10 cellular contexts compared by ENCODE assay signal in genomic region chr3:183100376-183100775, GRCh38. TPM values are rescaled to one million over a fixed set of nuclear protein-coding genes. Genes with fewer than 3 reads are reported as not detected.
A peak's percentile ranks its signal among the peaks of the same experiment; 100 is the strongest.
DNase-seq lines count a peak whose midpoint lies in the region; ATAC-seq, FAIRE-seq and TF ChIP-seq lines count a peak whose summit lies in the region.
"Had no signal": no experiment of that assay in that cellular context is flagged by ENCODE, and none has a peak within 500 bp of the region (broad histone marks: within the 10 kb centered on the region; RNA-seq: fewer than 3 reads in every experiment).

No MANE protein-coding gene starts in this region.

- H4K20me1 ChIP-seq in BLaER1, result no peaks in the 10 kb centered on the region; the same call in 1 of the 2 replicates

- no peaks in the 10 kb centered on the region for H3K9me3 Mint-ChIP-seq in central memory CD8-positive, alpha-beta T cell
- no peaks in the 10 kb centered on the region for H3K9me3 Mint-ChIP-seq in neural crest cell

- DNase-seq in LNCaP clone FGC (ENCODE audit: low read depth), result peak; percentile 75
- DNase-seq in central memory CD8-positive, alpha-beta T cell (ENCODE audit: low spot score in 2 of 2), result no peak
- DNase-seq in neural crest cell (ENCODE audit: low read depth, low spot score), result no peak
- no peak for DNase-seq in SK-N-DZ (ENCODE audit: low spot score)
- no peak for DNase-seq in D721Med (ENCODE audit: insufficient read length, low spot score)
- no peak for DNase-seq in retina
- no peak for DNase-seq in Kasumi-1 (lab: John Stamatoyannopoulos, UW)
- DNase-seq: DMS53, T-helper 9 cell had no signal

- H3K27me3 Mint-ChIP-seq in central memory CD8-positive, alpha-beta T cell, result no peaks in the 10 kb centered on the region
- no peaks in the 10 kb centered on the region for H3K27me3 Mint-ChIP-seq in neural crest cell (ENCODE audit: low read depth)

- TF ChIP-seq CTCF in LNCaP clone FGC (IDR thresholded peaks at IDR 0.05; ENCODE audit: control insufficient read depth, extremely low read depth, insufficient read depth), result no peak
- no peak for TF ChIP-seq CTCF in neural crest cell (conservative IDR thresholded peaks at IDR 0.05)
- no peak for TF ChIP-seq CTCF in D721Med (IDR thresholded peaks at IDR 0.05; ENCODE audit: insufficient read depth, missing control alignments)

- H3K27ac Mint-ChIP-seq in central memory CD8-positive, alpha-beta T cell (ENCODE audit: low read depth), result peak overlapping the region; percentile 97
- peak overlapping the region; percentile 4 for H3K27ac Mint-ChIP-seq in neural crest cell (ENCODE audit: unreplicated experiment)

- H3K4me3 Mint-ChIP-seq in central memory CD8-positive, alpha-beta T cell, result no peak overlapping the region
- peak overlapping the region; percentile 35 for H3K4me3 Mint-ChIP-seq in neural crest cell

- ATAC-seq in central memory CD8-positive, alpha-beta T cell (replicated peaks; ENCODE audit: extremely low read depth, poor library complexity, severe bottlenecking), result no peak

- FAIRE-seq in D721Med (lab: Jason Lieb, UNC), result no peak

- peaks cover 24% of the 10 kb centered on the region for H3K4me1 ChIP-seq in BLaER1

- peaks cover 10% of the 10 kb centered on the region for H3K36me3 Mint-ChIP-seq in central memory CD8-positive, alpha-beta T cell (ENCODE audit: insufficient read depth)
- H3K36me3 Mint-ChIP-seq in neural crest cell (ENCODE audit: low read depth), result no peaks in the 10 kb centered on the region

- peak overlapping the region; percentile 86 for H3K4me2 ChIP-seq in BLaER1

- peaks cover 35% of the 10 kb centered on the region for H3K4me1 Mint-ChIP-seq in central memory CD8-positive, alpha-beta T cell
- peaks cover 24% of the 10 kb centered on the region for H3K4me1 Mint-ChIP-seq in neural crest cell

- 0 out of 2 replicates have a peak, but pooled peaks cover 12% of the 10 kb centered on the region for H3K36me3 ChIP-seq in BLaER1

- H3K9ac ChIP-seq in BLaER1, result no peak overlapping the region

- H3K27ac ChIP-seq in BLaER1, result no peak overlapping the region

- H3K27me3 ChIP-seq in BLaER1, result no peaks in the 10 kb centered on the region

- no peaks in the 10 kb centered on the region for H3K9me3 ChIP-seq in BLaER1

- H3K4me3 ChIP-seq in BLaER1, result no peak overlapping the region
- H3K4me3 ChIP-seq in LNCaP clone FGC (ENCODE audit: low read depth, low read length), result peak overlapping the region; percentile 95; the same call in 1 of the 2 replicates

RNA-seq across cellular contexts. Expression of gene MCCC1, which starts 1.1 kb away (rescaled TPM):
- total RNA-seq in neural crest cell, result 28.8 and 30.6 TPM in 2 replicates
- 25.1 and 29.0 TPM in 2 replicates for polyA plus RNA-seq in SK-N-DZ (2014; cell fraction: cytosol; rRNA removed)
- 26.4 and 39.8 TPM in 2 replicates for polyA plus RNA-seq in SK-N-DZ (2014; cell fraction: nucleus; rRNA removed)
